Comparison of ENCODE assay signal across 7 cellular contexts in the genomic region with DNA sequence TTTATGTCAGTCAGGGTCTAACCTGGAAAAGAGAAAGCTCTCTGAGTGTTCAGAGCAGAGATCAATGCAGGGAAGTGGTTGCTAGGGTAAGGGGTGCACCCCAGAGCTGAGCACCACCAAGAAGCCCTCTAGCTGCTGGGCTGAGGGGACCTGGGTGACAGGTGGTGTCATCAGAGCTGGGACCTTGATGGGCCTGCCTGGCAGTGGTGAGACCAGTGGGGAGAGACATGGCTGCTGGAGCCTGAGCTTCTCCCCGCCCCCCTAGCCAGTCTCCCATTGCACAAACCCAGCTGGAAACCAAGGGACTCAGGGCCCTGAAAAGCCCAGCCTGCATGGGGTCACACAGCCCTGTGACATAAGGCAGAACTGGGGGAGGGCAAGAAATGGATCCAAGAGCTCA. TPM values are rescaled to one million over a fixed set of nuclear protein-coding genes. Genes with fewer than 3 reads are reported as not detected.
DNase-seq lines count a peak whose midpoint lies in the region; ATAC-seq, FAIRE-seq and TF ChIP-seq lines count a peak whose summit lies in the region.

No MANE protein-coding gene starts in this region.

- no peak for TF ChIP-seq RAD21 in GM12878 (IDR thresholded peaks at IDR 0.05; ENCODE audit: insufficient read depth, low read depth, low read length)

- in situ Hi-C loops in GM23248 (cut with MboI): no loop called here
- in situ Hi-C loops in GM12878 (cut with MboI): no loop called here

- DNase-seq in GM23248 (no peak), NCI-H69 (lab: John Stamatoyannopoulos, UW) (peak; percentile 38), GM12878 (ENCODE audit: low read depth, low spot score) (no peak), substantia nigra (lab: John Stamatoyannopoulos, UW) (no peak)
- no peak for DNase-seq in naive thymus-derived CD8-positive, alpha-beta T cell

- SMC1A ChIA-PET in GM12878 (lab: Charles Lee; ENCODE audit: uncharacterized antibody, unreplicated experiment): interaction anchor here (0.7 to 1.9 kb wide), 9 partner anchors 9 to 971 kb away, joined by 3 to 7 read pairs (median 3); no protein-coding TSS in a partner anchor

- H2AFZ ChIP-seq in GM23248 (0 out of 2 replicates have a peak overlapping the region, but pooled peaks have one; percentile 67), GM12878 (ENCODE audit: control insufficient read depth, low read depth, low read length) (no peak overlapping the region)

- peaks cover 18 to 37% (median 27%) of the 10 kb centered on the region in 4 donors for H3K4me1 Mint-ChIP-seq in naive thymus-derived CD8-positive, alpha-beta T cell

- TF ChIP-seq EP300 in GM12878 (IDR thresholded peaks at IDR 0.05; ENCODE audit: borderline replicate concordance in 1 of 2, control insufficient read depth in 1 of 2, low read depth in 2 of 2, low read length in 2 of 2): no peak

- CTCF ChIA-PET in GM12878 (lab: Yijun Ruan, JAX): interaction anchor here (0.7 to 2.0 kb wide), 7 partner anchors 12 to 209 kb away, joined by 3 to 6 read pairs (median 4); no protein-coding TSS in a partner anchor

- H3K9me3 Mint-ChIP-seq in naive thymus-derived CD8-positive, alpha-beta T cell: no peaks in the 10 kb centered on the region

- peaks cover 58% of the 10 kb centered on the region for H3K4me1 ChIP-seq in GM23248 (ENCODE audit: insufficient read depth)
- peaks cover 19% of the 10 kb centered on the region for H3K4me1 ChIP-seq in GM12878 (ENCODE audit: control insufficient read depth, insufficient read depth, low read length)

- intact Hi-C loops in GM12878 (cut with micrococcal nuclease; ENCODE audit: unreplicated experiment): no loop called here

- peaks cover 27% of the 10 kb centered on the region for H3F3A ChIP-seq in GM23248 (ENCODE audit: insufficient read depth)

- H3K4me2 ChIP-seq in GM23248 (ENCODE audit: unreplicated experiment): peak overlapping the region; percentile 9
- no peak overlapping the region for H3K4me2 ChIP-seq in GM12878 (ENCODE audit: control insufficient read depth, insufficient read depth)

- H3K36me3 ChIP-seq in GM23248 (ENCODE audit: low read depth): no peaks in the 10 kb centered on the region
- no peaks in the 10 kb centered on the region for H3K36me3 ChIP-seq in GM12878 (ENCODE audit: control insufficient read depth in 2 of 2, insufficient read depth in 2 of 2, low read length in 1 of 2)

- H3K79me2 ChIP-seq in GM23248 (ENCODE audit: insufficient read depth) (no peaks in the 10 kb centered on the region), GM12878 (ENCODE audit: control insufficient read depth, insufficient read depth, low read length) (no peaks in the 10 kb centered on the region)

- no peaks in the 10 kb centered on the region for H3K9me3 ChIP-seq in GM23248 (ENCODE audit: low read depth)
- no peaks in the 10 kb centered on the region for H3K9me3 ChIP-seq in GM12878 (replicated peaks; ENCODE audit: control insufficient read depth, insufficient read depth, low read length)

- no peak for TF ChIP-seq CTCF in GM12878 (IDR thresholded peaks at IDR 0.05 in 2 of 3, conservative IDR thresholded peaks at IDR 0.05 in 1 of 3; ENCODE audit: control insufficient read depth in 2 of 3, extremely low read depth in 1 of 3, insufficient read depth in 1 of 3, low read depth in 3 of 3, low read length in 3 of 3)

- H3K27me3 Mint-ChIP-seq in naive thymus-derived CD8-positive, alpha-beta T cell: peaks cover 0 to 2% (median 0%) of the 10 kb centered on the region in 5 donors

- H3K36me3 Mint-ChIP-seq in naive thymus-derived CD8-positive, alpha-beta T cell: no peaks in the 10 kb centered on the region

- peak overlapping the region; percentile 67 for H3K27ac ChIP-seq in GM23248
- no peak overlapping the region for H3K27ac ChIP-seq in GM12878 (ENCODE audit: control insufficient read depth, insufficient read depth)
- H3K27ac ChIP-seq in substantia nigra (ENCODE audit: low read depth, low read length, poor library complexity, severe bottlenecking): no peak overlapping the region

- no peak for FAIRE-seq in GM12878 (lab: Jason Lieb, UNC)

- H3K27me3 ChIP-seq in GM23248 (replicated peaks; ENCODE audit: insufficient read depth) (no peaks in the 10 kb centered on the region), GM12878 (replicated peaks in 1 of 2; ENCODE audit: control insufficient read depth in 2 of 2, insufficient read depth in 2 of 2, low read length in 1 of 2) (peaks cover 0 to 4% of the 10 kb centered on the region in 2 experiments; a peak in 1 of 4 replicates)

- POLR2A ChIA-PET in GM12878 (lab: Charles Lee): interaction anchor here (1.0 kb wide), 1 partner anchor 17 kb away, joined by 3 read pairs; no protein-coding TSS in a partner anchor
- POLR2A ChIA-PET in naive thymus-derived CD8-positive, alpha-beta T cell (lab: Charles Lee): interaction anchor here (0.6 to 2.7 kb wide), 6 partner anchors 9 to 244 kb away, joined by 3 to 8 read pairs (median 3); partner anchors contain the start of gene OSBPL3

- WGBS in GM23248 (ENCODE audit: low coverage in 1 of 2, low lambda C conversion rate in 2 of 2, missing lambda C conversion rate in 2 of 2), 2 experiments: 75 to 91% methylated on average over 1 of the region's 1 CpG
- WGBS in GM12878 (ENCODE audit: insufficient coverage, insufficient replicate concordance, low lambda C conversion rate, missing lambda C conversion rate): 88% methylated on average over 1 of the region's 1 CpG

- ATAC-seq in GM12878 (peak; percentile 20), HG03175 (IDR thresholded peaks at IDR 0.05; ENCODE audit: unreplicated experiment) (no peak), HG03457 (IDR thresholded peaks at IDR 0.05; ENCODE audit: unreplicated experiment) (no peak)
- peak; percentile 72 to 73 for ATAC-seq in naive thymus-derived CD8-positive, alpha-beta T cell

- BruUV-seq in GM12878 (replicated peaks; lab: Mats Ljungman, UMichigan): no TSS peak

- H3K4me3 Mint-ChIP-seq in naive thymus-derived CD8-positive, alpha-beta T cell: peak overlapping the region in 9 of 10 donors; percentile 9 to 67 (median 59)

- no peak for TF ChIP-seq POLR2A in GM12878 (IDR thresholded peaks at IDR 0.05; ENCODE audit: low read depth, low read length)

- no peaks in the 10 kb centered on the region for H3K9me2 ChIP-seq in GM23248 (ENCODE audit: insufficient read depth)

- H4K20me1 ChIP-seq in GM23248 (ENCODE audit: insufficient read depth) (no peaks in the 10 kb centered on the region), GM12878 (ENCODE audit: control insufficient read depth, insufficient read depth) (no peaks in the 10 kb centered on the region)

- peak overlapping the region; percentile 65 to 96 (median 88) for H3K27ac Mint-ChIP-seq in naive thymus-derived CD8-positive, alpha-beta T cell

- RAD21 ChIA-PET in GM12878 (lab: Charles Lee; ENCODE audit: unreplicated experiment): interaction anchor here (1.1 kb wide), 1 partner anchor 208 kb away, joined by 3 read pairs; no protein-coding TSS in a partner anchor

- no peak overlapping the region for H3K9ac ChIP-seq in GM23248
- no peak overlapping the region for H3K9ac ChIP-seq in GM12878 (ENCODE audit: control insufficient read depth, insufficient read depth, low read length)

- H3K4me3 ChIP-seq in GM23248 (no peak overlapping the region), GM12878 (no peak overlapping the region)

TF ChIP-seq in GM12878, 131 proteins besides CTCF, POLR2A, EP300 and RAD21 (continues in another document):
- TF ChIP-seq SMC3 (IDR thresholded peaks at IDR 0.05; ENCODE audit: borderline replicate concordance, low read length) (no peak), GABPA (IDR thresholded peaks at IDR 0.05; ENCODE audit: low read depth) (no peak), CHD2 (IDR thresholded peaks at IDR 0.05; ENCODE audit: borderline replicate concordance, low read depth, low read length) (no peak), SKIL (IDR thresholded peaks at IDR 0.05; ENCODE audit: low read depth, poor library complexity, severe bottlenecking) (no peak), ZNF274 (IDR thresholded peaks at IDR 0.05; ENCODE audit: insufficient read depth, insufficient read length) (no peak), EGR1 (IDR thresholded peaks at IDR 0.05; ENCODE audit: borderline replicate concordance in 1 of 2, low read depth in 2 of 2, low read length in 2 of 2) (no peak)

RNA-seq across cellular contexts. Expression of gene OSBPL3, which starts 49.1 kb away (rescaled TPM):
- 25.8 and 28.2 TPM in 2 replicates for total RNA-seq in GM23248 (2014; rRNA removed; shearing (Covaris generic))
- polyA plus RNA-seq in GM23248 (2016; fragmentation: Nextera tagmentation; extraction: Ambion mirVana): 21.8 and 24.2 TPM in 2 replicates
- total RNA-seq in GM12878 (2013; cell fraction: nucleolus; rRNA removed): 60.2 and 64.2 TPM in 2 replicates
- 26.3 and 29.3 TPM in 2 replicates for total RNA-seq in GM12878 (2014; rRNA removed)
- total RNA-seq in GM12878 (2014; rRNA removed; fragmentation: Illumina TruSeq; extraction: Trizol): 27.8 and 28.2 TPM in 2 replicates
- total RNA-seq in GM12878 (2021): 34.0 and 46.6 TPM in 2 replicates
- 8.9 TPM for polyA plus RNA-seq in GM12878 (2011; ENCODE audit: low read depth)
- 26.1 and 28.0 TPM in 2 replicates for polyA plus RNA-seq in GM12878 (2011; rRNA removed)
- 14.5 and 15.8 TPM in 2 replicates for polyA plus RNA-seq in GM12878 (2011; cell fraction: cytosol; rRNA removed)
- 77.3 and 96.7 TPM in 2 replicates for polyA plus RNA-seq in GM12878 (2011; cell fraction: nucleus; rRNA removed)
- 11.0 and 12.1 TPM in 2 replicates for polyA plus RNA-seq in GM12878 (2012)
- polyA plus RNA-seq in GM12878 (2014; fragmentation: Illumina TruSeq; extraction: Trizol): 23.3 and 26.6 TPM in 2 replicates
- 10 to 100 TPM in 1 of 2 experiments, 1 to 10 TPM in 1; 6.1 to 15.2 TPM for polyA plus RNA-seq in GM12878 (2014; fragmentation: Nextera tagmentation; extraction: Ambion mirVana)
- polyA plus RNA-seq in GM12878 (2014; rRNA removed): 24.2 and 28.1 TPM in 2 replicates
- 10 to 100 TPM; 33.3 to 38.1 TPM for polyA plus RNA-seq in GM12878 (2016; fragmentation: Nextera tagmentation; extraction: Ambion mirVana)
- polyA minus RNA-seq in GM12878 (2011; rRNA and poly(A)+ RNA removed): 39.3 and 41.8 TPM in 2 replicates
- polyA minus RNA-seq in GM12878 (2011; cell fraction: cytosol; rRNA and poly(A)+ RNA removed): 7.9 and 12.3 TPM in 2 replicates
- polyA minus RNA-seq in GM12878 (2011; cell fraction: nucleus; rRNA and poly(A)+ RNA removed): 34.5 and 77.9 TPM in 2 replicates
- 10 to 100 TPM; 21.3 to 28.4 TPM for total RNA-seq in naive thymus-derived CD8-positive, alpha-beta T cell
- polyA plus RNA-seq in naive thymus-derived CD8-positive, alpha-beta T cell: 1 to 10 TPM; 3.4 to 5.3 (median 5.0) TPM

Comparison
In these comparisons a context has a peak if more than half of its experiments do, and no peak if none do; other contexts are left out.
1. ATAC-seq: peak in GM12878 (single experiment) and naive thymus-derived CD8-positive, alpha-beta T cell (2 of 2); none in HG03175 (single experiment) and HG03457 (single experiment).